13 cellular contexts compared by ENCODE assay signal in genomic region chr19:47241919-47242644, GRCh38. TPM values are rescaled to one million over a fixed set of nuclear protein-coding genes. Genes with fewer than 3 reads are reported as not detected.
DNase-seq lines count a peak whose midpoint lies in the region; ATAC-seq, FAIRE-seq and TF ChIP-seq lines count a peak whose summit lies in the region.
"Had no signal": no experiment of that assay in that cellular context is flagged by ENCODE, and none has a peak within 500 bp of the region (broad histone marks: within the 10 kb centered on the region; RNA-seq: fewer than 3 reads in every experiment).

No MANE protein-coding gene starts in this region.

- H3K14ac ChIP-seq in H1 (ENCODE audit: insufficient read length) = no peak overlapping the region

- no peak overlapping the region for H3K9ac ChIP-seq in PC-3 (ENCODE audit: low read length)
- peak overlapping the region in 1 of 4 experiments; percentile 16; a peak in 2 of 7 replicates for H3K9ac ChIP-seq in H1 (replicated peaks in 1 of 4; ENCODE audit: extremely low read depth in 1 of 4, low read depth in 3 of 4, low read length in 3 of 4)

- H2BK15ac ChIP-seq in H1 (ENCODE audit: low read length) = peak overlapping the region; percentile 100

- no peak for TF ChIP-seq POLR2A in H1 (IDR thresholded peaks at IDR 0.05; ENCODE audit: control extremely low read depth in 1 of 2, low read depth in 2 of 2, low read length in 2 of 2)

- H3K23ac ChIP-seq in H1 (ENCODE audit: insufficient read length) = peak overlapping the region; percentile 53

- no peak overlapping the region for H3K4me2 ChIP-seq in PC-3 (ENCODE audit: low read length)
- H3K4me2 ChIP-seq in H1 (ENCODE audit: insufficient read depth in 1 of 2, low read depth in 2 of 2, low read length in 2 of 2) = peak overlapping the region in 1 of 2 experiments; percentile 93; a peak in 1 of 4 replicates

- in situ Hi-C loops in KBM-7 (cut with MboI; ENCODE audit: low pct_unique_long_range_greater_than_20kb, low sequenced_read_pairs) = no loop called here

- H3K27ac ChIP-seq in left ventricle myocardium inferior (replicated peaks) = peak overlapping the region; percentile 70
- no peak overlapping the region for H3K27ac ChIP-seq in right cardiac atrium (ENCODE audit: low read length)
- no peak overlapping the region for H3K27ac ChIP-seq in PC-3 (ENCODE audit: low read length)
- no peak overlapping the region for H3K27ac ChIP-seq in H1 (ENCODE audit: low read depth, low read length)
- H3K27ac ChIP-seq in thymus (ENCODE audit: low read depth) = peak overlapping the region; percentile 56
- H3K27ac ChIP-seq: SJCRH30 had no signal

- no peak overlapping the region for H4K8ac ChIP-seq in H1 (ENCODE audit: extremely low read depth, insufficient read depth, low read length)

- peak overlapping the region; percentile 100 for H2AK5ac ChIP-seq in H1 (ENCODE audit: low read depth, low read length)

- peaks cover 3% of the 10 kb centered on the region for H3F3A ChIP-seq in PC-3 (ENCODE audit: low read length, unreplicated experiment)

- peak overlapping the region; percentile 100 for H2BK120ac ChIP-seq in H1 (replicated peaks; ENCODE audit: low read depth, low read length)

- H3K36me3 ChIP-seq in left ventricle myocardium inferior (no peaks in the 10 kb centered on the region), PC-3 (ENCODE audit: low read depth, low read length) (no peaks in the 10 kb centered on the region; the same call in 1 of the 2 replicates), H1 (ENCODE audit: control insufficient read depth in 2 of 4, insufficient read depth in 4 of 4, low read length in 3 of 4) (no peaks in the 10 kb centered on the region), thymus (ENCODE audit: control insufficient read depth, insufficient read depth) (no peaks in the 10 kb centered on the region)
- H3K36me3 ChIP-seq: SJCRH30 had no signal

- H2BK5ac ChIP-seq in H1 (ENCODE audit: low read depth, low read length) = peak overlapping the region; percentile 76; the same call in 1 of the 2 replicates

- H4K20me1 ChIP-seq in PC-3 (ENCODE audit: low read length) (no peaks in the 10 kb centered on the region), H1 (replicated peaks in 1 of 2; ENCODE audit: control insufficient read depth in 1 of 2, insufficient read depth in 2 of 2, low read length in 2 of 2) (peaks cover 4 to 18% of the 10 kb centered on the region in 2 experiments)

- 72% methylated on average over 8 of the region's 8 CpGs for WGBS in right cardiac atrium
- 88% methylated on average over 8 of the region's 8 CpGs; no CpG with 5 or more reads in 1 of the 2 experiments for WGBS in H1 (ENCODE audit: extremely low coverage in 1 of 2, insufficient coverage in 1 of 2, insufficient read length in 1 of 2, insufficient replicate concordance in 2 of 2, low coverage in 1 of 2, low lambda C conversion rate in 2 of 2, missing lambda C conversion rate in 1 of 2), 2 experiments
- 84% methylated on average over 8 of the region's 8 CpGs for WGBS in thymus

- peak overlapping the region; percentile 76 for H3K4ac ChIP-seq in H1 (replicated peaks; ENCODE audit: insufficient read length, low read depth, low read length)

- peaks cover 21% of the 10 kb centered on the region for H3K23me2 ChIP-seq in H1 (ENCODE audit: low read depth, low read length)

- H3K79me2 ChIP-seq in PC-3 (ENCODE audit: low read length) = no peaks in the 10 kb centered on the region
- no peaks in the 10 kb centered on the region; a peak in 1 of 4 replicates for H3K79me2 ChIP-seq in H1 (ENCODE audit: control insufficient read depth in 1 of 2, insufficient read depth in 2 of 2, low read length in 2 of 2)

- no peak overlapping the region for H3K4me3 ChIP-seq in left ventricle myocardium inferior
- H3K4me3 ChIP-seq in right cardiac atrium (ENCODE audit: low read length) = no peak overlapping the region
- no peak overlapping the region for H3K4me3 ChIP-seq in PC-3 (ENCODE audit: low read length)
- no peak overlapping the region for H3K4me3 ChIP-seq in H1 (ENCODE audit: extremely low read depth in 1 of 4, insufficient read depth in 2 of 4, low read depth in 3 of 4, low read length in 4 of 4)
- H3K4me3 ChIP-seq in thymus (ENCODE audit: low read length) = no peak overlapping the region
- H3K4me3 ChIP-seq: SJCRH30 had no signal

- TF ChIP-seq EP300 in H1 (IDR thresholded peaks at IDR 0.05; ENCODE audit: borderline replicate concordance in 1 of 2, low read depth in 2 of 2, low read length in 2 of 2) = no peak

- no peaks in the 10 kb centered on the region for H3K9me2 ChIP-seq in PC-3 (replicated peaks; ENCODE audit: low read length)

- ATAC-seq in right cardiac atrium = no peak
- no peak for ATAC-seq in PC-3
- no peak for ATAC-seq in HG03439 (IDR thresholded peaks at IDR 0.05; ENCODE audit: unreplicated experiment)
- no peak for ATAC-seq in GM18520 (IDR thresholded peaks at IDR 0.05; ENCODE audit: unreplicated experiment)

- no peak overlapping the region for H4K5ac ChIP-seq in H1 (ENCODE audit: insufficient read length, low read depth, low read length)

- H2AFZ ChIP-seq in PC-3 (ENCODE audit: low read length) (no peak overlapping the region), H1 (ENCODE audit: low read length) (no peak overlapping the region)

- H2BK12ac ChIP-seq in H1 (ENCODE audit: low read depth, low read length) = peak overlapping the region; percentile 100

- peaks cover 49% of the 10 kb centered on the region for H3K4me1 ChIP-seq in left ventricle myocardium inferior
- peaks cover 3% of the 10 kb centered on the region for H3K4me1 ChIP-seq in right cardiac atrium (ENCODE audit: control insufficient read depth, insufficient read depth, low read length)
- H3K4me1 ChIP-seq in PC-3 (ENCODE audit: insufficient read depth, low read length) = peaks cover 8% of the 10 kb centered on the region; the same call in 1 of the 2 replicates
- peaks cover 8 to 25% (median 20%) of the 10 kb centered on the region in 4 experiments for H3K4me1 ChIP-seq in H1 (replicated peaks in 1 of 4; ENCODE audit: control insufficient read depth in 3 of 4, insufficient read depth in 4 of 4, low read length in 3 of 4)
- H3K4me1 ChIP-seq in thymus (ENCODE audit: control insufficient read depth, insufficient read depth, low read length) = peaks cover 16% of the 10 kb centered on the region
- H3K4me1 ChIP-seq: SJCRH30 had no signal

- H2BK20ac ChIP-seq in H1 (ENCODE audit: low read length) = peak overlapping the region; percentile 91

- DNase-seq in left ventricle myocardium inferior (no peak), right cardiac atrium (no peak), PC-3 (no peak), H1 (ENCODE audit: low read depth in 1 of 2, low spot score in 2 of 2) (no peak), KBM-7 (no peak)
- DNase-seq: activated T-cell treated with anti-CD3 and anti-CD28 coated beads for 4 hours, NCI-H1105 had no signal

- BruUV-seq in PC-3 (replicated peaks; lab: Mats Ljungman, UMichigan) = TSS peak; percentile 48

- intact Hi-C loops in left ventricle myocardium inferior (cut with micrococcal nuclease) = no loop called here
- intact Hi-C loops in right cardiac atrium (cut with DNase I) = loop anchor here in 2 of 4 donors (5.0 kb wide), 1 partner anchor 95 kb away; no protein-coding TSS in a partner anchor
- intact Hi-C loops in PC-3 (cut with micrococcal nuclease) = loop anchor here (5.0 kb wide), 1 partner anchor 95 kb away; no protein-coding TSS in a partner anchor

- H3K9me3 ChIP-seq in left ventricle myocardium inferior (replicated peaks) (no peaks in the 10 kb centered on the region), right cardiac atrium (ENCODE audit: control insufficient read depth, low read length) (no peaks in the 10 kb centered on the region), PC-3 (ENCODE audit: low read length) (no peaks in the 10 kb centered on the region), H1 (ENCODE audit: insufficient read depth in 2 of 2, low read depth in 1 of 2, low read length in 1 of 2) (peaks cover 0 to 5% of the 10 kb centered on the region in 2 experiments; a peak in 2 of 4 replicates), thymus (ENCODE audit: control insufficient read depth) (no peaks in the 10 kb centered on the region)
- H3K9me3 ChIP-seq: SJCRH30 had no signal

- H3K27me3 ChIP-seq in left ventricle myocardium inferior (ENCODE audit: low read depth) = peaks cover 22% of the 10 kb centered on the region
- H3K27me3 ChIP-seq in right cardiac atrium (ENCODE audit: control insufficient read depth, insufficient read depth) = no peaks in the 10 kb centered on the region
- H3K27me3 ChIP-seq in PC-3 (ENCODE audit: low read length) = no peaks in the 10 kb centered on the region
- peaks cover 0 to 30% (median 27%) of the 10 kb centered on the region in 4 experiments; a peak in 6 of 7 replicates for H3K27me3 ChIP-seq in H1 (replicated peaks in 1 of 4; ENCODE audit: control insufficient read depth in 3 of 4, extremely low read depth in 1 of 4, insufficient read depth in 3 of 4, low read length in 3 of 4)
- H3K27me3 ChIP-seq in thymus (ENCODE audit: control insufficient read depth, insufficient read depth) = peaks cover 29% of the 10 kb centered on the region

- FAIRE-seq in H1 (lab: Jason Lieb, UNC) = no peak
- FAIRE-seq: D721Med, GM19239 had no signal

- POLR2A ChIA-PET in PC-3 (lab: Charles Lee; ENCODE audit: unreplicated experiment) (no interaction called here), H1 (lab: Charles Lee; ENCODE audit: partially characterized antibody) (interaction anchor here (1.1 to 5.1 kb wide), 6 partner anchors 9 to 85 kb away, joined by 3 to 66 read pairs (median 38); partner anchors contain the start of gene CCDC9)

- TF ChIP-seq CTCF in left ventricle myocardium inferior (IDR thresholded peaks at IDR 0.05; ENCODE audit: borderline replicate concordance) (no peak), PC-3 (conservative IDR thresholded peaks at IDR 0.05; ENCODE audit: low read depth, low read length) (no peak), H1 (IDR thresholded peaks at IDR 0.05; ENCODE audit: control extremely low read depth in 1 of 3, insufficient read depth in 1 of 3, low read depth in 1 of 3, low read length in 3 of 3) (no peak)

- CTCF ChIA-PET in PC-3 (lab: Charles Lee) (no interaction called here), H1 (lab: Charles Lee; ENCODE audit: partially characterized antibody) (interaction anchor here (6.1 to 12.1 kb wide), 2 partner anchors 7 to 31 kb away, joined by 85 to 303 read pairs; no protein-coding TSS in a partner anchor)

- H4K91ac ChIP-seq in H1 (replicated peaks; ENCODE audit: insufficient read length, low read length) = peak overlapping the region; percentile 99

- peak overlapping the region; percentile 94; the same call in 1 of the 2 replicates for H3K18ac ChIP-seq in H1 (ENCODE audit: extremely low read depth, low read length)

- no peak overlapping the region for H3K56ac ChIP-seq in H1 (replicated peaks; ENCODE audit: insufficient read length, low read depth, low read length)

- TF ChIP-seq RAD21 in H1 (IDR thresholded peaks at IDR 0.05 in 1 of 2, conservative IDR thresholded peaks at IDR 0.05 in 1 of 2; ENCODE audit: low read depth in 2 of 2, low read length in 2 of 2) = no peak

- peaks cover 3% of the 10 kb centered on the region; the same call in 1 of the 2 replicates for H3K79me1 ChIP-seq in H1 (ENCODE audit: low read depth, low read length)

RNA-seq across cellular contexts. Expression of gene BBC3, which starts 11.1 kb away (rescaled TPM):
- total RNA-seq in left ventricle myocardium inferior = 3.9 TPM
- total RNA-seq in right cardiac atrium = 1 to 10 TPM; 2.1 to 4.3 (median 4.0) TPM
- polyA plus RNA-seq in right cardiac atrium = 3.4 TPM
- total RNA-seq in PC-3 (2014; rRNA removed) = 2.4 and 2.9 TPM in 2 replicates
- 21.6 and 23.3 TPM in 2 replicates for total RNA-seq in H1 (2021; fragmentation: NEBNext Ultra II Directional; extraction: Animal tissue kit (Norgen Biotek cat#: 25700))
- 13.2 and 26.4 TPM in 2 replicates for polyA plus RNA-seq in H1 (2011; rRNA removed)
- polyA plus RNA-seq in H1 (2011; cell fraction: cytosol; rRNA removed) = 17.9 TPM
- 24.4 TPM for polyA plus RNA-seq in H1 (2011; cell fraction: nucleus; rRNA removed)
- 21.4 to 25.1 TPM (median 23.4 TPM) in 4 replicates for polyA plus RNA-seq in H1 (2012, experiment 1 of 2)
- 18.5 TPM for polyA plus RNA-seq in H1 (2012, experiment 2 of 2)
- polyA plus RNA-seq in H1 (2013, experiment 1 of 2) = 7.7 TPM
- 7.8 TPM for polyA plus RNA-seq in H1 (2013, experiment 2 of 2)
- polyA minus RNA-seq in H1 (2011; rRNA and poly(A)+ RNA removed) = 3.1 and 5.8 TPM in 2 replicates
- polyA minus RNA-seq in H1 (2011; cell fraction: cytosol; rRNA and poly(A)+ RNA removed) = 18.3 TPM
- polyA minus RNA-seq in H1 (2011; cell fraction: nucleus; rRNA and poly(A)+ RNA removed) = 17.6 TPM
- 15.1 TPM for polyA plus RNA-seq in thymus

RNA-seq across cellular contexts. Expression of gene CCDC9, which starts 14.2 kb away (rescaled TPM):
- total RNA-seq in left ventricle myocardium inferior (21.6 TPM), right cardiac atrium (10 to 100 TPM; 18.1 to 27.5 (median 22.4) TPM), PC-3 (2014; rRNA removed) (8.3 and 12.4 TPM in 2 replicates)
- polyA plus RNA-seq in right cardiac atrium (27.8 TPM), H1 (2011; rRNA removed) (3.7 and 7.0 TPM in 2 replicates), thymus (27.4 TPM)
- total RNA-seq in H1 (2021; fragmentation: NEBNext Ultra II Directional; extraction: Animal tissue kit (Norgen Biotek cat#: 25700)) = 25.7 and 29.8 TPM in 2 replicates
- 8.7 TPM for polyA plus RNA-seq in H1 (2011; cell fraction: cytosol; rRNA removed)
- 11.6 TPM for polyA plus RNA-seq in H1 (2011; cell fraction: nucleus; rRNA removed)
- 18.0 to 31.1 TPM (median 28.0 TPM) in 4 replicates for polyA plus RNA-seq in H1 (2012, experiment 1 of 2)
- polyA plus RNA-seq in H1 (2012, experiment 2 of 2) = 17.9 TPM
- 13.5 TPM for polyA plus RNA-seq in H1 (2013, experiment 1 of 2)
- polyA plus RNA-seq in H1 (2013, experiment 2 of 2) = 12.8 TPM
- 2.9 and 3.3 TPM in 2 replicates for polyA minus RNA-seq in H1 (2011; rRNA and poly(A)+ RNA removed)
- polyA minus RNA-seq in H1 (2011; cell fraction: cytosol; rRNA and poly(A)+ RNA removed) = 4.3 TPM
- polyA minus RNA-seq in H1 (2011; cell fraction: nucleus; rRNA and poly(A)+ RNA removed) = 5.3 TPM

RNA-seq across cellular contexts. Expression of gene INAFM1, which starts 32.6 kb away (rescaled TPM):
- total RNA-seq in left ventricle myocardium inferior (12.2 TPM), right cardiac atrium (10 to 100 TPM; 13.3 to 16.9 (median 15.0) TPM), PC-3 (2014; rRNA removed) (2.5 and 5.1 TPM in 2 replicates)
- polyA plus RNA-seq in right cardiac atrium (7.0 TPM), H1 (2011; rRNA removed) (2.6 and 3.9 TPM in 2 replicates), thymus (11.1 TPM)
- total RNA-seq in H1 (2021; fragmentation: NEBNext Ultra II Directional; extraction: Animal tissue kit (Norgen Biotek cat#: 25700)) = 3.4 and 4.4 TPM in 2 replicates
- 1.9 TPM for polyA plus RNA-seq in H1 (2011; cell fraction: cytosol; rRNA removed)
- 4.5 TPM for polyA plus RNA-seq in H1 (2011; cell fraction: nucleus; rRNA removed)
- 3.1 to 5.1 TPM (median 4.6 TPM) in 4 replicates for polyA plus RNA-seq in H1 (2012, experiment 1 of 2)
- polyA plus RNA-seq in H1 (2012, experiment 2 of 2) = 1.00 TPM
- polyA plus RNA-seq in H1 (2013, experiment 1 of 2) = 4.0 TPM
- 4.1 TPM for polyA plus RNA-seq in H1 (2013, experiment 2 of 2)
- polyA minus RNA-seq in H1 (2011; rRNA and poly(A)+ RNA removed) = 0.59 TPM in 1 of 2 replicates, not detected in the other
- polyA minus RNA-seq in H1 (2011; cell fraction: cytosol; rRNA and poly(A)+ RNA removed) = 1.2 TPM
- 1.9 TPM for polyA minus RNA-seq in H1 (2011; cell fraction: nucleus; rRNA and poly(A)+ RNA removed)

Comparison
In these comparisons a context has a peak if more than half of its experiments do, and no peak if none do; other contexts are left out.
1. H3K27ac ChIP-seq: peak in left ventricle myocardium inferior (single experiment) and thymus (single experiment); none in right cardiac atrium (single experiment), PC-3 (single experiment) and H1 (single experiment).